In genomic region chr3:196970547-196971093, GRCh38 we compare ENCODE assay signal across 10 cellular contexts. TPM values are rescaled to one million over a fixed set of nuclear protein-coding genes. Genes with fewer than 3 reads are reported as not detected.
A peak's percentile ranks its signal among the peaks of the same experiment; 100 is the strongest.
DNase-seq lines count a peak whose midpoint lies in the region; ATAC-seq, FAIRE-seq and TF ChIP-seq lines count a peak whose summit lies in the region.
"Had no signal": no experiment of that assay in that cellular context is flagged by ENCODE, and none has a peak within 500 bp of the region (broad histone marks: within the 10 kb centered on the region; RNA-seq: fewer than 3 reads in every experiment).

No MANE protein-coding gene starts in this region.

- peaks cover 17% of the 10 kb centered on the region for H3K4me1 Mint-ChIP-seq in activated CD4-positive, alpha-beta T cell treated with anti-CD3 and anti-CD28 coated beads, Interleukin-2, amount 10 ng/mL, durations not matched to agents 24 days and 14 days

- BruUV-seq in GM12878 (replicated peaks; lab: Mats Ljungman, UMichigan): no TSS peak

- CTCF ChIA-PET in GM12878 (lab: Yijun Ruan, JAX): interaction anchor here (0.6 to 4.7 kb wide), 12 partner anchors 10 to 448 kb away, joined by 3 to 68 read pairs (median 4); partner anchors contain the start of gene NCBP2

- H3K36me3 ChIP-seq in KMS-11 (ENCODE audit: insufficient read depth) (no peaks in the 10 kb centered on the region), GM12878 (ENCODE audit: control insufficient read depth in 2 of 2, insufficient read depth in 2 of 2, low read length in 1 of 2) (no peaks in the 10 kb centered on the region), neural cell (ENCODE audit: insufficient read depth, low read length) (no peaks in the 10 kb centered on the region), vagina (no peaks in the 10 kb centered on the region)
- H3K36me3 ChIP-seq: uterus had no signal

- H3K9ac ChIP-seq in KMS-11 (no peak overlapping the region), GM12878 (ENCODE audit: control insufficient read depth, insufficient read depth, low read length) (no peak overlapping the region), neural cell (ENCODE audit: low read length) (no peak overlapping the region)

- RAD21 ChIA-PET in GM12878 (lab: Charles Lee; ENCODE audit: unreplicated experiment): interaction anchor here (1.1 to 3.9 kb wide), 4 partner anchors 31 to 217 kb away, joined by 3 to 30 read pairs (median 3); partner anchors contain the start of gene MELTF

- peaks cover 10% of the 10 kb centered on the region for H3K27me3 Mint-ChIP-seq in activated CD4-positive, alpha-beta T cell treated with anti-CD3 and anti-CD28 coated beads, Interleukin-2, amount 10 ng/mL, durations not matched to agents 24 days and 14 days

- no peak overlapping the region for H3K27ac ChIP-seq in KMS-11
- no peak overlapping the region for H3K27ac ChIP-seq in GM12878 (ENCODE audit: control insufficient read depth, insufficient read depth)
- H3K27ac ChIP-seq in neural cell (ENCODE audit: low read length): no peak overlapping the region
- no peak overlapping the region for H3K27ac ChIP-seq in vagina
- H3K27ac ChIP-seq: uterus had no signal

- H3K27me3 ChIP-seq in KMS-11 (ENCODE audit: insufficient read depth, low read depth): 0 out of 2 replicates have a peak, but pooled peaks cover 5% of the 10 kb centered on the region
- no peaks in the 10 kb centered on the region; a peak in 1 of 4 replicates for H3K27me3 ChIP-seq in GM12878 (replicated peaks in 1 of 2; ENCODE audit: control insufficient read depth in 2 of 2, insufficient read depth in 2 of 2, low read length in 1 of 2)
- H3K27me3 ChIP-seq in neural cell (ENCODE audit: insufficient read depth, low read depth, low read length): peaks cover 51% of the 10 kb centered on the region
- no peaks in the 10 kb centered on the region for H3K27me3 ChIP-seq in vagina
- H3K27me3 ChIP-seq: uterus had no signal

- TF ChIP-seq EP300 in GM12878 (IDR thresholded peaks at IDR 0.05; ENCODE audit: borderline replicate concordance in 1 of 2, control insufficient read depth in 1 of 2, low read depth in 2 of 2, low read length in 2 of 2) (no peak), neural cell (conservative IDR thresholded peaks at IDR 0.05; ENCODE audit: poor library complexity, severe bottlenecking) (no peak)

- no peak for ATAC-seq in GM12878
- ATAC-seq in HG03139 (IDR thresholded peaks at IDR 0.05; ENCODE audit: unreplicated experiment): no peak
- ATAC-seq in GM19324 (IDR thresholded peaks at IDR 0.05; ENCODE audit: low FRiP score, unreplicated experiment): no peak

- intact Hi-C loops in activated CD4-positive, alpha-beta T cell treated with anti-CD3 and anti-CD28 coated beads, Interleukin-2, amount 10 ng/mL, durations not matched to agents 24 days and 14 days (cut with micrococcal nuclease): loop anchor here (1.0 to 10.0 kb wide), 2 partner anchors 132 to 214 kb away; no protein-coding TSS in a partner anchor
- intact Hi-C loops in GM12878 (cut with micrococcal nuclease; ENCODE audit: unreplicated experiment) (no loop called here), vagina (cut with DNase I) (no loop called here)

- H3K9me3 ChIP-seq in GM12878 (replicated peaks; ENCODE audit: control insufficient read depth, insufficient read depth, low read length) (peaks cover 9% of the 10 kb centered on the region; the same call in 1 of the 3 replicates), neural cell (ENCODE audit: low read length) (peaks cover 4% of the 10 kb centered on the region), vagina (no peaks in the 10 kb centered on the region)
- H3K9me3 ChIP-seq: uterus had no signal

- POLR2A ChIA-PET in GM12878 (lab: Charles Lee): no interaction called here

- in situ Hi-C loops in GM12878 (cut with MboI): no loop called here

- peak overlapping the region; percentile 65 for H3K4me2 ChIP-seq in KMS-11
- no peak overlapping the region for H3K4me2 ChIP-seq in GM12878 (ENCODE audit: control insufficient read depth, insufficient read depth)
- H3K4me2 ChIP-seq in neural cell (ENCODE audit: low read length): no peak overlapping the region

- TF ChIP-seq CTCF in KMS-11 (conservative IDR thresholded peaks at IDR 0.05; ENCODE audit: low read depth, low read length): no peak
- TF ChIP-seq CTCF in GM12878 (IDR thresholded peaks at IDR 0.05 in 2 of 3, conservative IDR thresholded peaks at IDR 0.05 in 1 of 3; ENCODE audit: control insufficient read depth in 2 of 3, extremely low read depth in 1 of 3, insufficient read depth in 1 of 3, low read depth in 3 of 3, low read length in 3 of 3): no peak
- no peak for TF ChIP-seq CTCF in neural cell (IDR thresholded peaks at IDR 0.05; ENCODE audit: poor library complexity, severe bottlenecking)
- TF ChIP-seq CTCF in vagina (IDR thresholded peaks at IDR 0.05): no peak

- no peaks in the 10 kb centered on the region for H3F3A ChIP-seq in neural cell (ENCODE audit: insufficient read depth, low read length, poor library complexity, severe bottlenecking)

- peak overlapping the region; percentile 75 for H3K27ac Mint-ChIP-seq in activated CD4-positive, alpha-beta T cell treated with anti-CD3 and anti-CD28 coated beads, Interleukin-2, amount 10 ng/mL, durations not matched to agents 24 days and 14 days

- H3K79me2 ChIP-seq in KMS-11 (ENCODE audit: insufficient read depth, low read depth) (no peaks in the 10 kb centered on the region), GM12878 (ENCODE audit: control insufficient read depth, insufficient read depth, low read length) (no peaks in the 10 kb centered on the region), neural cell (replicated peaks; ENCODE audit: insufficient read depth, low read length) (no peaks in the 10 kb centered on the region)

- TF ChIP-seq RAD21 in GM12878 (IDR thresholded peaks at IDR 0.05; ENCODE audit: insufficient read depth, low read depth, low read length) (no peak), neural cell (conservative IDR thresholded peaks at IDR 0.05) (no peak)

- no peak for FAIRE-seq in GM12878 (lab: Jason Lieb, UNC)

- H3K9me2 ChIP-seq in neural cell (ENCODE audit: insufficient read depth, low read length): no peaks in the 10 kb centered on the region

- no peak overlapping the region for H3K4me3 ChIP-seq in KMS-11 (IDR thresholded peaks at IDR 0.05; ENCODE audit: insufficient read depth, low read depth, low read length)
- H3K4me3 ChIP-seq in GM12878: no peak overlapping the region
- peak overlapping the region; percentile 54 for H3K4me3 ChIP-seq in neural cell (ENCODE audit: low read length)
- no peak overlapping the region for H3K4me3 ChIP-seq in vagina
- H3K4me3 ChIP-seq: uterus had no signal

- H3K36me3 Mint-ChIP-seq in activated CD4-positive, alpha-beta T cell treated with anti-CD3 and anti-CD28 coated beads, Interleukin-2, amount 10 ng/mL, durations not matched to agents 24 days and 14 days (ENCODE audit: low read depth): peaks cover 8% of the 10 kb centered on the region

- no peak for DNase-seq in activated CD4-positive, alpha-beta T cell treated with anti-CD3 and anti-CD28 coated beads, Interleukin-2, amount 10 ng/mL, durations not matched to agents 24 days and 14 days
- DNase-seq in activated CD4-positive, alpha-beta T cell treated with anti-CD3 and anti-CD28 coated beads for 1 hour: no peak
- no peak for DNase-seq in GM12878 (ENCODE audit: low read depth, low spot score)
- DNase-seq in vagina (ENCODE audit: extremely low spot score in 2 of 2): no peak

- TF ChIP-seq POLR2A in GM12878 (IDR thresholded peaks at IDR 0.05; ENCODE audit: low read depth, low read length) (no peak), vagina (IDR thresholded peaks at IDR 0.05) (no peak)

- no peaks in the 10 kb centered on the region for H4K20me1 ChIP-seq in KMS-11 (ENCODE audit: insufficient read depth)
- no peaks in the 10 kb centered on the region for H4K20me1 ChIP-seq in GM12878 (ENCODE audit: control insufficient read depth, insufficient read depth)
- H4K20me1 ChIP-seq in neural cell (ENCODE audit: insufficient read depth): no peaks in the 10 kb centered on the region

- 20% methylated on average over 15 of the region's 15 CpGs for WGBS in GM12878 (ENCODE audit: insufficient coverage, insufficient replicate concordance, low lambda C conversion rate, missing lambda C conversion rate)

- peaks cover 3% of the 10 kb centered on the region for H3K4me1 ChIP-seq in KMS-11 (ENCODE audit: low read depth, poor library complexity, severe bottlenecking)
- peaks cover 3% of the 10 kb centered on the region for H3K4me1 ChIP-seq in GM12878 (ENCODE audit: control insufficient read depth, insufficient read depth, low read length)
- H3K4me1 ChIP-seq in vagina: peaks cover 17% of the 10 kb centered on the region

- peak overlapping the region; percentile 71 for H3K4me3 Mint-ChIP-seq in activated CD4-positive, alpha-beta T cell treated with anti-CD3 and anti-CD28 coated beads, Interleukin-2, amount 10 ng/mL, durations not matched to agents 24 days and 14 days

- H3K9me3 Mint-ChIP-seq in activated CD4-positive, alpha-beta T cell treated with anti-CD3 and anti-CD28 coated beads, Interleukin-2, amount 10 ng/mL, durations not matched to agents 24 days and 14 days: no peaks in the 10 kb centered on the region

- peak overlapping the region; percentile 38; the same call in 1 of the 2 replicates for H2AFZ ChIP-seq in KMS-11 (ENCODE audit: low read depth)
- H2AFZ ChIP-seq in GM12878 (ENCODE audit: control insufficient read depth, low read depth, low read length): no peak overlapping the region; the same call in 1 of the 2 replicates
- no peak overlapping the region for H2AFZ ChIP-seq in neural cell (ENCODE audit: low read depth, low read length)

- SMC1A ChIA-PET in GM12878 (lab: Charles Lee; ENCODE audit: uncharacterized antibody, unreplicated experiment): interaction anchor here (0.6 to 2.1 kb wide), 10 partner anchors 11 to 361 kb away, joined by 3 to 8 read pairs (median 3); no protein-coding TSS in a partner anchor

RNA-seq across cellular contexts. Expression of gene PIGZ, which starts 2.0 kb away (rescaled TPM):
- 1.7 and 1.9 TPM in 2 replicates for total RNA-seq in activated CD4-positive, alpha-beta T cell treated with anti-CD3 and anti-CD28 coated beads, Interleukin-2, amount 10 ng/mL, durations not matched to agents 24 days and 14 days
- 5.9 and 7.0 TPM in 2 replicates for total RNA-seq in GM12878 (2013; cell fraction: nucleolus; rRNA removed)
- total RNA-seq in GM12878 (2014; rRNA removed) (0.54 and 0.85 TPM in 2 replicates), GM12878 (2014; rRNA removed; fragmentation: Illumina TruSeq; extraction: Trizol) (0.31 and 0.69 TPM in 2 replicates), GM12878 (2021) (0.90 and 1.2 TPM in 2 replicates), vagina (9.8 TPM)
- 1.5 TPM for polyA plus RNA-seq in GM12878 (2011; ENCODE audit: low read depth)
- polyA plus RNA-seq in GM12878 (2011; rRNA removed) (0.29 and 0.42 TPM in 2 replicates), GM12878 (2014; fragmentation: Illumina TruSeq; extraction: Trizol) (0.44 and 0.88 TPM in 2 replicates), GM12878 (2014; fragmentation: Nextera tagmentation; extraction: Ambion mirVana) (under 1 TPM; 0.06 to 0.42 TPM), GM12878 (2014; rRNA removed) (1.1 TPM in 2 replicates), GM12878 (2016; fragmentation: Nextera tagmentation; extraction: Ambion mirVana) (under 1 TPM; 0.44 to 1.00 TPM), neural cell (5.8 and 6.5 TPM in 2 replicates)
- polyA plus RNA-seq in GM12878 (2011; cell fraction: cytosol; rRNA removed): 0.32 and 0.45 TPM in 2 replicates
- polyA plus RNA-seq in GM12878 (2011; cell fraction: nucleus; rRNA removed): 0.69 and 1.4 TPM in 2 replicates
- 2.7 and 3.0 TPM in 2 replicates for polyA plus RNA-seq in GM12878 (2012)
- polyA minus RNA-seq in GM12878 (2011; rRNA and poly(A)+ RNA removed): 0.10 and 0.29 TPM in 2 replicates
- 0.42 TPM in 1 of 2 replicates, not detected in the other for polyA minus RNA-seq in GM12878 (2011; cell fraction: cytosol; rRNA and poly(A)+ RNA removed)
- 0.12 and 0.19 TPM in 2 replicates for polyA minus RNA-seq in GM12878 (2011; cell fraction: nucleus; rRNA and poly(A)+ RNA removed)
- 4.9 and 6.9 TPM in 2 replicates for polyA minus RNA-seq in neural cell
- total RNA-seq: G401 had no signal

RNA-seq across cellular contexts. Expression of gene NCBP2, which starts 28.3 kb away (rescaled TPM):
- 101 and 105 TPM in 2 replicates for total RNA-seq in activated CD4-positive, alpha-beta T cell treated with anti-CD3 and anti-CD28 coated beads, Interleukin-2, amount 10 ng/mL, durations not matched to agents 24 days and 14 days
- 85.5 and 95.3 TPM in 2 replicates for total RNA-seq in GM12878 (2013; cell fraction: nucleolus; rRNA removed)
- 59.6 and 66.0 TPM in 2 replicates for total RNA-seq in GM12878 (2014; rRNA removed)
- 80.1 and 81.4 TPM in 2 replicates for total RNA-seq in GM12878 (2014; rRNA removed; fragmentation: Illumina TruSeq; extraction: Trizol)
- total RNA-seq in GM12878 (2021): 70.5 and 75.8 TPM in 2 replicates
- polyA plus RNA-seq in GM12878 (2011; ENCODE audit: low read depth): 75.2 TPM
- polyA plus RNA-seq in GM12878 (2011; rRNA removed): 111 and 136 TPM in 2 replicates
- polyA plus RNA-seq in GM12878 (2011; cell fraction: cytosol; rRNA removed): 59.4 and 61.2 TPM in 2 replicates
- polyA plus RNA-seq in GM12878 (2011; cell fraction: nucleus; rRNA removed): 56.3 and 67.5 TPM in 2 replicates
- polyA plus RNA-seq in GM12878 (2012): 87.9 and 97.2 TPM in 2 replicates
- polyA plus RNA-seq in GM12878 (2014; fragmentation: Illumina TruSeq; extraction: Trizol): 108 and 117 TPM in 2 replicates
- 10 to 100 TPM; 66.6 to 94.1 TPM for polyA plus RNA-seq in GM12878 (2014; fragmentation: Nextera tagmentation; extraction: Ambion mirVana)
- polyA plus RNA-seq in GM12878 (2014; rRNA removed): 92.0 and 98.7 TPM in 2 replicates
- polyA plus RNA-seq in GM12878 (2016; fragmentation: Nextera tagmentation; extraction: Ambion mirVana): 100 to 1,000 TPM; 128 to 136 TPM
- 36.1 and 58.9 TPM in 2 replicates for polyA minus RNA-seq in GM12878 (2011; rRNA and poly(A)+ RNA removed)
- polyA minus RNA-seq in GM12878 (2011; cell fraction: cytosol; rRNA and poly(A)+ RNA removed): 19.6 and 20.0 TPM in 2 replicates
- 25.4 and 29.8 TPM in 2 replicates for polyA minus RNA-seq in GM12878 (2011; cell fraction: nucleus; rRNA and poly(A)+ RNA removed)
- polyA plus RNA-seq in neural cell: 138 and 145 TPM in 2 replicates
- 88.6 and 101 TPM in 2 replicates for polyA minus RNA-seq in neural cell
- total RNA-seq in vagina: 25.8 TPM

RNA-seq across cellular contexts. Expression of gene MELTF, which starts 59.0 kb away (rescaled TPM):
- total RNA-seq in activated CD4-positive, alpha-beta T cell treated with anti-CD3 and anti-CD28 coated beads, Interleukin-2, amount 10 ng/mL, durations not matched to agents 24 days and 14 days: 8.8 and 10.6 TPM in 2 replicates
- total RNA-seq in GM12878 (2013; cell fraction: nucleolus; rRNA removed): 140 and 164 TPM in 2 replicates
- total RNA-seq in GM12878 (2014; rRNA removed) (23.8 and 26.9 TPM in 2 replicates), GM12878 (2014; rRNA removed; fragmentation: Illumina TruSeq; extraction: Trizol) (13.9 and 14.1 TPM in 2 replicates), GM12878 (2021) (44.3 and 49.1 TPM in 2 replicates), vagina (23.6 TPM)
- polyA plus RNA-seq in GM12878 (2011; ENCODE audit: low read depth): 23.1 TPM
- polyA plus RNA-seq in GM12878 (2011; rRNA removed) (4.0 and 6.7 TPM in 2 replicates), GM12878 (2014; fragmentation: Illumina TruSeq; extraction: Trizol) (5.0 and 10.4 TPM in 2 replicates), GM12878 (2014; fragmentation: Nextera tagmentation; extraction: Ambion mirVana) (1 to 10 TPM in 1 of 2 experiments, under 1 TPM in 1; 0.55 to 1.3 TPM), GM12878 (2014; rRNA removed) (31.8 and 40.1 TPM in 2 replicates), GM12878 (2016; fragmentation: Nextera tagmentation; extraction: Ambion mirVana) (10 to 100 TPM in 1 of 2 experiments, 1 to 10 TPM in 1; 9.4 to 11.8 TPM), neural cell (0.06 and 0.09 TPM in 2 replicates)
- polyA plus RNA-seq in GM12878 (2011; cell fraction: cytosol; rRNA removed): 6.0 and 9.0 TPM in 2 replicates
- polyA plus RNA-seq in GM12878 (2011; cell fraction: nucleus; rRNA removed): 47.3 and 52.4 TPM in 2 replicates
- polyA plus RNA-seq in GM12878 (2012): 17.8 and 24.6 TPM in 2 replicates
- 7.5 and 12.0 TPM in 2 replicates for polyA minus RNA-seq in GM12878 (2011; rRNA and poly(A)+ RNA removed)
- polyA minus RNA-seq in GM12878 (2011; cell fraction: cytosol; rRNA and poly(A)+ RNA removed): 5.2 and 6.5 TPM in 2 replicates
- polyA minus RNA-seq in GM12878 (2011; cell fraction: nucleus; rRNA and poly(A)+ RNA removed): 13.3 and 24.5 TPM in 2 replicates
- polyA minus RNA-seq in neural cell: 0.46 TPM in 1 of 2 replicates, not detected in the other
